ENCODE assay signal across 13 cellular contexts in genomic region chr6:219019-219570, GRCh38.
A peak's percentile ranks its signal among the peaks of the same experiment; 100 is the strongest.
DNase-seq lines count a peak whose midpoint lies in the region; ATAC-seq and TF ChIP-seq lines count a peak whose summit lies in the region.
"Had no signal": no experiment of that assay in that cellular context is flagged by ENCODE, and none has a peak within 500 bp of the region (broad histone marks: within the 10 kb centered on the region; RNA-seq: fewer than 3 reads in every experiment).

No MANE protein-coding gene starts in this region.

- H3K9me3 ChIP-seq in OCI-LY3 (ENCODE audit: insufficient read depth, low read length) (peaks cover 3% of the 10 kb centered on the region; the same call in 1 of the 2 replicates), tibial artery (no peaks in the 10 kb centered on the region)

- peaks cover 10% of the 10 kb centered on the region for H3K79me2 ChIP-seq in OCI-LY3 (ENCODE audit: low read length)

- H3K4me2 ChIP-seq in OCI-LY3 (ENCODE audit: low read length): peak overlapping the region; percentile 88

- H2AFZ ChIP-seq in OCI-LY3 (ENCODE audit: low read depth, low read length): no peak overlapping the region

- peaks cover 97% of the 10 kb centered on the region for H3K4me1 Mint-ChIP-seq in stimulated activated naive CD8-positive, alpha-beta T cell treated with anti-CD3 and anti-CD28 coated beads, Interleukin-15, Interleukin-2, amounts not matched to agents 100 ng/mL and 50 ng/mL, for 24 hours (ENCODE audit: low read depth)
- peaks cover 91% of the 10 kb centered on the region for H3K4me1 Mint-ChIP-seq in stimulated activated naive CD8-positive, alpha-beta T cell treated with anti-CD3 and anti-CD28 coated beads, Interleukin-15, amount 100 ng/mL, for 72 hours

- intact Hi-C loops in tibial artery (cut with DNase I; ENCODE audit: low total_unique reads): no loop called here

- peak overlapping the region; percentile 75 for H3K27ac Mint-ChIP-seq in stimulated activated naive CD8-positive, alpha-beta T cell treated with anti-CD3 and anti-CD28 coated beads, Interleukin-15, Interleukin-2, amounts not matched to agents 100 ng/mL and 50 ng/mL, for 24 hours
- H3K27ac Mint-ChIP-seq in stimulated activated naive CD8-positive, alpha-beta T cell treated with anti-CD3 and anti-CD28 coated beads, Interleukin-15, amount 100 ng/mL, for 72 hours: peak overlapping the region in 1 of 2 donors; percentile 64
- H3K27ac Mint-ChIP-seq: activated T-cell treated with anti-CD3 and anti-CD28 coated beads, Interleukin-2, amount 50 U/mL, for 72 hours; stimulated activated effector memory CD8-positive, alpha-beta T cell treated with anti-CD3 and anti-CD28 coated beads, Interleukin-12 subunit alpha, Interleukin-12 subunit beta, amount 100 ng/mL, for 72 hours had no signal

- no peaks in the 10 kb centered on the region for H4K20me1 ChIP-seq in OCI-LY3 (ENCODE audit: insufficient read depth, low read length)

- DNase-seq in stimulated activated naive CD8-positive, alpha-beta T cell treated with anti-CD3 and anti-CD28 coated beads, Interleukin-15, amount 100 ng/mL, for 72 hours: no peak
- no peak for DNase-seq in NCI-H774 (lab: John Stamatoyannopoulos, UW)
- no peak for DNase-seq in stimulated activated CD4-positive, alpha-beta T cell treated with anti-CD3 and anti-CD28 coated beads, Interleukin-2, amount 100 ng/mL, for 24 hours
- DNase-seq in tibial artery: no peak
- DNase-seq: NCI-H1694 treated with DMSO at 0.1 percent for 48 hours had no signal

- no peaks in the 10 kb centered on the region for H3K36me3 Mint-ChIP-seq in stimulated activated naive CD8-positive, alpha-beta T cell treated with anti-CD3 and anti-CD28 coated beads, Interleukin-15, Interleukin-2, amounts not matched to agents 100 ng/mL and 50 ng/mL, for 24 hours (ENCODE audit: low read depth)
- H3K36me3 Mint-ChIP-seq: stimulated activated effector memory CD8-positive, alpha-beta T cell treated with anti-CD3 and anti-CD28 coated beads, Interleukin-12 subunit alpha, Interleukin-12 subunit beta, amount 100 ng/mL, for 72 hours had no signal

- H3K4me3 ChIP-seq in OCI-LY3 (ENCODE audit: low read length): peak overlapping the region; percentile 66
- no peak overlapping the region for H3K4me3 ChIP-seq in tibial artery
- H3K4me3 ChIP-seq: SK-N-MC had no signal

- H3K36me3 ChIP-seq in OCI-LY3 (replicated peaks; ENCODE audit: low read depth, low read length): peaks cover 9% of the 10 kb centered on the region
- H3K36me3 ChIP-seq in tibial artery: no peaks in the 10 kb centered on the region

- H3K9me3 Mint-ChIP-seq in stimulated activated naive CD8-positive, alpha-beta T cell treated with anti-CD3 and anti-CD28 coated beads, Interleukin-15, Interleukin-2, amounts not matched to agents 100 ng/mL and 50 ng/mL, for 24 hours: no peaks in the 10 kb centered on the region
- H3K9me3 Mint-ChIP-seq in stimulated activated naive CD8-positive, alpha-beta T cell treated with anti-CD3 and anti-CD28 coated beads, Interleukin-15, amount 100 ng/mL, for 72 hours: peaks cover 0 to 6% of the 10 kb centered on the region in 2 donors
- H3K9me3 Mint-ChIP-seq: activated T-cell treated with anti-CD3 and anti-CD28 coated beads, Interleukin-2, amount 50 U/mL, for 72 hours; stimulated activated effector memory CD8-positive, alpha-beta T cell treated with anti-CD3 and anti-CD28 coated beads, Interleukin-12 subunit alpha, Interleukin-12 subunit beta, amount 100 ng/mL, for 72 hours had no signal

- H3K9ac ChIP-seq in OCI-LY3 (ENCODE audit: low read length): peak overlapping the region; percentile 98

- TF ChIP-seq CTCF in OCI-LY3 (IDR thresholded peaks at IDR 0.05; ENCODE audit: low read depth, low read length): no peak
- no peak for TF ChIP-seq CTCF in tibial artery (IDR thresholded peaks at IDR 0.05)

- ATAC-seq in stimulated activated naive CD8-positive, alpha-beta T cell treated with anti-CD3 and anti-CD28 coated beads, Interleukin-15, amount 100 ng/mL, for 72 hours: no peak
- ATAC-seq in HG02852 (IDR thresholded peaks at IDR 0.05; ENCODE audit: unreplicated experiment) (peak; percentile 25), GM18867 (IDR thresholded peaks at IDR 0.05; ENCODE audit: unreplicated experiment) (no peak)
- ATAC-seq: activated CD4-positive, CD25-positive, alpha-beta regulatory T cell treated with anti-CD3 and anti-CD28 coated beads, Interleukin-2, amount 50 U/mL, for 24 hours; activated T-cell treated with anti-CD3 and anti-CD28 coated beads, Interleukin-2, amount 50 U/mL, for 72 hours; stimulated activated effector memory CD8-positive, alpha-beta T cell treated with anti-CD3 and anti-CD28 coated beads, Interleukin-12 subunit alpha, Interleukin-12 subunit beta, amount 100 ng/mL, for 72 hours had no signal

- H3K27ac ChIP-seq in OCI-LY3 (ENCODE audit: low read length) (peak overlapping the region; percentile 100), tibial artery (no peak overlapping the region)
- H3K27ac ChIP-seq: SK-N-MC had no signal

- no peak overlapping the region for H3K4me3 Mint-ChIP-seq in stimulated activated naive CD8-positive, alpha-beta T cell treated with anti-CD3 and anti-CD28 coated beads, Interleukin-15, Interleukin-2, amounts not matched to agents 100 ng/mL and 50 ng/mL, for 24 hours
- H3K4me3 Mint-ChIP-seq in stimulated activated naive CD8-positive, alpha-beta T cell treated with anti-CD3 and anti-CD28 coated beads, Interleukin-15, amount 100 ng/mL, for 72 hours: no peak overlapping the region
- H3K4me3 Mint-ChIP-seq: activated T-cell treated with anti-CD3 and anti-CD28 coated beads, Interleukin-2, amount 50 U/mL, for 72 hours; stimulated activated effector memory CD8-positive, alpha-beta T cell treated with anti-CD3 and anti-CD28 coated beads, Interleukin-12 subunit alpha, Interleukin-12 subunit beta, amount 100 ng/mL, for 72 hours had no signal

- H3K27me3 ChIP-seq in OCI-LY3 (ENCODE audit: low read depth, low read length) (no peaks in the 10 kb centered on the region), tibial artery (peaks cover 0 to 26% of the 10 kb centered on the region in 2 donors)

- no peaks in the 10 kb centered on the region for H3K27me3 Mint-ChIP-seq in stimulated activated naive CD8-positive, alpha-beta T cell treated with anti-CD3 and anti-CD28 coated beads, Interleukin-15, Interleukin-2, amounts not matched to agents 100 ng/mL and 50 ng/mL, for 24 hours
- no peaks in the 10 kb centered on the region for H3K27me3 Mint-ChIP-seq in stimulated activated naive CD8-positive, alpha-beta T cell treated with anti-CD3 and anti-CD28 coated beads, Interleukin-15, amount 100 ng/mL, for 72 hours

- H3K4me1 ChIP-seq in OCI-LY3 (ENCODE audit: low read length) (peaks cover 98% of the 10 kb centered on the region), tibial artery (no peaks in the 10 kb centered on the region)
